8 cellular contexts compared by ENCODE assay signal in genomic region chr6:27865952-27866369, GRCh38. TPM values are rescaled to one million over a fixed set of nuclear protein-coding genes. Genes with fewer than 3 reads are reported as not detected.
A peak's percentile ranks its signal among the peaks of the same experiment; 100 is the strongest.
DNase-seq lines count a peak whose midpoint lies in the region; FAIRE-seq and TF ChIP-seq lines count a peak whose summit lies in the region.

No MANE protein-coding gene starts in this region.

- H3K4me2 ChIP-seq in DOHH2 (ENCODE audit: low read length): peak overlapping the region; percentile 87

- peak overlapping the region; percentile 98 for H3K27ac Mint-ChIP-seq in dendritic cell treated with granulocyte-macrophage colony-stimulating factor and Interleukin-4, amounts not matched to agents 40 ng/mL and 50 ng/mL, for 4 days

- peak overlapping the region; percentile 89 for H3K4me3 Mint-ChIP-seq in dendritic cell treated with granulocyte-macrophage colony-stimulating factor and Interleukin-4, amounts not matched to agents 40 ng/mL and 50 ng/mL, for 4 days

- H3K9me3 ChIP-seq in DOHH2 (ENCODE audit: control insufficient read depth, insufficient read depth, low read length) (no peaks in the 10 kb centered on the region), muscle layer of colon (ENCODE audit: low read length) (no peaks in the 10 kb centered on the region), HAP-1 (no peaks in the 10 kb centered on the region)

- peaks cover 52% of the 10 kb centered on the region for H3K4me1 Mint-ChIP-seq in dendritic cell treated with granulocyte-macrophage colony-stimulating factor and Interleukin-4, amounts not matched to agents 40 ng/mL and 50 ng/mL, for 4 days (ENCODE audit: low read depth)

- DNase-seq in HFF-Myc (ENCODE audit: extremely low read depth, low read depth): no peak
- peak; percentile 70 for DNase-seq in SK-N-DZ (ENCODE audit: low spot score)
- no peak for DNase-seq in D721Med (ENCODE audit: insufficient read length, low spot score)
- no peak for DNase-seq in NCI-H2081 (lab: John Stamatoyannopoulos, UW)
- no peak for DNase-seq in HAP-1 (ENCODE audit: low spot score in 2 of 2)

- H3K9me3 Mint-ChIP-seq in dendritic cell treated with granulocyte-macrophage colony-stimulating factor and Interleukin-4, amounts not matched to agents 40 ng/mL and 50 ng/mL, for 4 days: no peaks in the 10 kb centered on the region

- no peaks in the 10 kb centered on the region for H3K79me2 ChIP-seq in DOHH2 (ENCODE audit: control insufficient read depth, low read length)

- TF ChIP-seq CTCF in DOHH2 (IDR thresholded peaks at IDR 0.05; ENCODE audit: low read depth, low read length, poor library complexity, severe bottlenecking) (no peak), HFF-Myc (IDR thresholded peaks at IDR 0.05; ENCODE audit: low read depth, low read length, missing control alignments) (no peak), D721Med (IDR thresholded peaks at IDR 0.05; ENCODE audit: insufficient read depth, missing control alignments) (no peak)

- H3F3A ChIP-seq in DOHH2 (ENCODE audit: control insufficient read depth, insufficient read depth): peaks cover 35% of the 10 kb centered on the region

- peak overlapping the region; percentile 8 for H3K9ac ChIP-seq in muscle layer of colon (ENCODE audit: low read length)

- no peak for FAIRE-seq in D721Med (lab: Jason Lieb, UNC)

- no peaks in the 10 kb centered on the region for H4K20me1 ChIP-seq in DOHH2 (ENCODE audit: control insufficient read depth, insufficient read depth, low read depth, low read length)

- intact Hi-C loops in dendritic cell treated with granulocyte-macrophage colony-stimulating factor and Interleukin-4, amounts not matched to agents 40 ng/mL and 50 ng/mL, for 4 days (cut with micrococcal nuclease): loop anchor here (1.0 to 2.0 kb wide), 3 partner anchors 7 to 29 kb away; a partner anchor contains a TSS

- H3K4me1 ChIP-seq in DOHH2 (ENCODE audit: control insufficient read depth, low read length): peaks cover 93% of the 10 kb centered on the region
- peaks cover 25% of the 10 kb centered on the region for H3K4me1 ChIP-seq in muscle layer of colon (ENCODE audit: insufficient read depth, low read length)
- H3K4me1 ChIP-seq in HAP-1: no peaks in the 10 kb centered on the region

- in situ Hi-C loops in HAP-1 (cut with MboI; ENCODE audit: low sequenced_read_pairs): no loop called here

- peaks cover 6% of the 10 kb centered on the region for H3K36me3 Mint-ChIP-seq in dendritic cell treated with granulocyte-macrophage colony-stimulating factor and Interleukin-4, amounts not matched to agents 40 ng/mL and 50 ng/mL, for 4 days (ENCODE audit: low read depth)

- peak overlapping the region; percentile 96 for H3K27ac ChIP-seq in DOHH2 (ENCODE audit: low read depth, low read length)
- no peak overlapping the region for H3K27ac ChIP-seq in muscle layer of colon (ENCODE audit: low read depth, low read length)

- H3K27me3 ChIP-seq in DOHH2 (ENCODE audit: control insufficient read depth, low read length) (no peaks in the 10 kb centered on the region), muscle layer of colon (ENCODE audit: control insufficient read depth in 1 of 2, insufficient read depth in 2 of 2, low read length in 2 of 2) (peaks cover 40 to 68% of the 10 kb centered on the region in 2 donors), HAP-1 (ENCODE audit: low read depth) (no peaks in the 10 kb centered on the region)

- H3K36me3 ChIP-seq in DOHH2 (ENCODE audit: control insufficient read depth, low read length) (peaks cover 4% of the 10 kb centered on the region; the same call in 1 of the 2 replicates), muscle layer of colon (ENCODE audit: insufficient read depth, low read length) (no peaks in the 10 kb centered on the region), HAP-1 (replicated peaks) (no peaks in the 10 kb centered on the region)

- H3K4me3 ChIP-seq in DOHH2 (ENCODE audit: low read length) (peak overlapping the region; percentile 76), HFF-Myc (replicated peaks; ENCODE audit: low read depth, low read length) (peak overlapping the region; percentile 63), muscle layer of colon (ENCODE audit: low read depth in 1 of 2, low read length in 2 of 2) (peak overlapping the region; percentile 25 to 86), HAP-1 (no peak overlapping the region)

- H3K27me3 Mint-ChIP-seq in dendritic cell treated with granulocyte-macrophage colony-stimulating factor and Interleukin-4, amounts not matched to agents 40 ng/mL and 50 ng/mL, for 4 days: peaks cover 12% of the 10 kb centered on the region

- no peaks in the 10 kb centered on the region for H3K9me2 ChIP-seq in DOHH2 (replicated peaks; ENCODE audit: control insufficient read depth, low read length)

RNA-seq across cellular contexts. Expression of gene OR2B2, which starts 46.2 kb away (rescaled TPM):
- not detected in 2 replicates for polyA plus RNA-seq in SK-N-DZ (2014; cell fraction: cytosol; rRNA removed)
- not detected in 2 replicates for polyA plus RNA-seq in SK-N-DZ (2014; cell fraction: nucleus; rRNA removed)
